Comparison of ENCODE assay signal across 10 cellular contexts in the genomic region with DNA sequence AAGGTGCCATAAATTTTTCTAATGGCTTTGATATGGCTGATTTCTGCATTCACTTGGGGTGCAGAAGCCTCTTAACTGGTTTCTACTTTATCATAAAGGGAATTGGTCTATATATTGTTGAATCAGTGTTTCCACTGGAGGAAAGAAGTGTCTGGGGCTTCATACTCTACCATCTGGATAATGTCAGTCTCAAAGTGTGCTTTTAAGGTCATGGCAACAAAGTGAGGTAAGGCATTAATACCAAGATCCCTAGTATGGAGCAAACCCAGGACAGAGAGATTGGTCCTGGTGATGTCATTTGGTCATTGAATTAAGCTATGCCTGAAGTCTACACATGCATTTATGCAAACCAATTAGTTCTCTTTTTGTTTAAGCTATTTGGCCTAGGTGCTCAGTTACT.
DNase-seq lines count a peak whose midpoint lies in the region; ATAC-seq and TF ChIP-seq lines count a peak whose summit lies in the region.
"Had no signal": no experiment of that assay in that cellular context is flagged by ENCODE, and none has a peak within 500 bp of the region (broad histone marks: within the 10 kb centered on the region; RNA-seq: fewer than 3 reads in every experiment).

No MANE protein-coding gene starts in this region.

- H3K27ac Mint-ChIP-seq in activated CD8-positive, alpha-beta memory T cell treated with anti-CD3 and anti-CD28 coated beads, Interleukin-2, amount 10 ng/mL, durations not matched to agents 7 days and 5 days, result no peak overlapping the region
- H3K27ac Mint-ChIP-seq: CD8-positive, alpha-beta memory T cell had no signal

- no peaks in the 10 kb centered on the region for H3K79me2 ChIP-seq in mesendoderm (ENCODE audit: control insufficient read depth, insufficient read depth, low read length)

- H2BK5ac ChIP-seq in mesendoderm (ENCODE audit: low read length), result no peak overlapping the region

- H3K9me3 Mint-ChIP-seq in activated CD8-positive, alpha-beta memory T cell treated with anti-CD3 and anti-CD28 coated beads, Interleukin-2, amount 10 ng/mL, durations not matched to agents 7 days and 5 days (ENCODE audit: low read depth), result no peaks in the 10 kb centered on the region

- H2BK15ac ChIP-seq in mesendoderm (replicated peaks; ENCODE audit: low read depth), result no peak overlapping the region

- H3K27ac ChIP-seq in C4-2B (peak overlapping the region; percentile 54; the same call in 1 of the 2 replicates), SJSA1 (peak overlapping the region; percentile 99), mesendoderm (ENCODE audit: low read depth, low read length) (no peak overlapping the region)

- no peak overlapping the region for H3K4me2 ChIP-seq in mesendoderm (ENCODE audit: low read length)

- 0 out of 2 replicates have a peak, but pooled peaks cover 3% of the 10 kb centered on the region for H3K9me3 ChIP-seq in SJSA1 (replicated peaks)
- H3K9me3 ChIP-seq: Caco-2 had no signal

- H3K27me3 ChIP-seq in SJSA1 (replicated peaks) (no peaks in the 10 kb centered on the region), mesendoderm (ENCODE audit: insufficient read depth, low read length, poor library complexity) (no peaks in the 10 kb centered on the region)

- ATAC-seq in activated CD8-positive, alpha-beta memory T cell treated with anti-CD3 and anti-CD28 coated beads, Interleukin-2, amount 10 ng/mL, durations not matched to agents 7 days and 5 days, result no peak
- no peak for ATAC-seq in HG03196 (IDR thresholded peaks at IDR 0.05; ENCODE audit: unreplicated experiment)

- DNase-seq in SJSA1 (ENCODE audit: low read depth in 1 of 2, low spot score in 2 of 2) (no peak), mesendoderm (no peak), pons (ENCODE audit: low spot score) (no peak), glomerular visceral epithelial cell (ENCODE audit: extremely low spot score) (no peak)
- DNase-seq in activated CD8-positive, alpha-beta memory T cell treated with anti-CD3 and anti-CD28 coated beads, Interleukin-2, amount 10 ng/mL, durations not matched to agents 7 days and 5 days, result no peak
- DNase-seq: Caco-2; CD8-positive, alpha-beta memory T cell; DMS53 had no signal

- H3K4me1 ChIP-seq in SJSA1 (replicated peaks), result peaks cover 23% of the 10 kb centered on the region
- H3K4me1 ChIP-seq in mesendoderm (ENCODE audit: control insufficient read depth, low read depth, low read length), result no peaks in the 10 kb centered on the region
- H3K4me1 ChIP-seq: Caco-2 had no signal

- H3K18ac ChIP-seq in mesendoderm (ENCODE audit: low read length), result peak overlapping the region; percentile 80

- peaks cover 12% of the 10 kb centered on the region for H3K27me3 Mint-ChIP-seq in activated CD8-positive, alpha-beta memory T cell treated with anti-CD3 and anti-CD28 coated beads, Interleukin-2, amount 10 ng/mL, durations not matched to agents 7 days and 5 days

- H4K8ac ChIP-seq in mesendoderm (ENCODE audit: low read depth, low read length), result no peak overlapping the region

- H3K4me3 ChIP-seq in SJSA1 (no peak overlapping the region), mesendoderm (ENCODE audit: low read length) (no peak overlapping the region)

- H3K36me3 Mint-ChIP-seq in activated CD8-positive, alpha-beta memory T cell treated with anti-CD3 and anti-CD28 coated beads, Interleukin-2, amount 10 ng/mL, durations not matched to agents 7 days and 5 days, result no peaks in the 10 kb centered on the region
- H3K36me3 Mint-ChIP-seq: CD8-positive, alpha-beta memory T cell had no signal

- no peak overlapping the region for H2BK120ac ChIP-seq in mesendoderm (ENCODE audit: low read depth, low read length)

- no peak overlapping the region for H3K23ac ChIP-seq in mesendoderm (ENCODE audit: low read length)

- no peak overlapping the region for H4K5ac ChIP-seq in mesendoderm (ENCODE audit: low read length)

- H3K79me1 ChIP-seq in mesendoderm (ENCODE audit: low read length), result no peaks in the 10 kb centered on the region

- no peak overlapping the region for H2AK5ac ChIP-seq in mesendoderm (ENCODE audit: low read length)

- H3K36me3 ChIP-seq in SJSA1 (no peaks in the 10 kb centered on the region), mesendoderm (ENCODE audit: control insufficient read depth, insufficient read depth, low read length) (no peaks in the 10 kb centered on the region)

- TF ChIP-seq CTCF in C4-2B (conservative IDR thresholded peaks at IDR 0.05), result no peak

- no peak overlapping the region for H3K4ac ChIP-seq in mesendoderm (ENCODE audit: low read depth, low read length)

- H3K4me1 Mint-ChIP-seq in activated CD8-positive, alpha-beta memory T cell treated with anti-CD3 and anti-CD28 coated beads, Interleukin-2, amount 10 ng/mL, durations not matched to agents 7 days and 5 days, result peaks cover 8% of the 10 kb centered on the region

- no peak overlapping the region for H3K56ac ChIP-seq in mesendoderm (ENCODE audit: low read length)

- H3K9ac ChIP-seq in mesendoderm (ENCODE audit: low read length), result no peak overlapping the region

- H3K4me3 Mint-ChIP-seq in activated CD8-positive, alpha-beta memory T cell treated with anti-CD3 and anti-CD28 coated beads, Interleukin-2, amount 10 ng/mL, durations not matched to agents 7 days and 5 days, result no peak overlapping the region
- H3K4me3 Mint-ChIP-seq: CD8-positive, alpha-beta memory T cell had no signal

- CTCF ChIA-PET in activated CD8-positive, alpha-beta memory T cell treated with anti-CD3 and anti-CD28 coated beads, Interleukin-2, amount 10 ng/mL, durations not matched to agents 7 days and 5 days (lab: Charles Lee), result interaction anchor here (1.3 kb wide), 2 partner anchors 10 to 168 kb away, joined by 4 read pairs; no protein-coding TSS in a partner anchor
